In genomic region chr4:80098635-80099034, GRCh38 we compare ENCODE assay signal across 1 cellular context.
A peak's percentile ranks its signal among the peaks of the same experiment; 100 is the strongest.
TF ChIP-seq lines count a peak whose summit lies in the region.

No MANE protein-coding gene starts in this region.

TF ChIP-seq in K562, 482 proteins besides CTCF, POLR2A, EP300 and RAD21:
- no peak for TF ChIP-seq NFE2 (IDR thresholded peaks at IDR 0.05; ENCODE audit: low read depth)
- no peak for TF ChIP-seq XRCC4 (IDR thresholded peaks at IDR 0.05; ENCODE audit: extremely low read depth, insufficient read depth, insufficient read length)
- no peak for TF ChIP-seq NR2F6 (CRISPR knock-in tag; IDR thresholded peaks at IDR 0.05)
- no peak for TF ChIP-seq CREB3 (tag; conservative IDR thresholded peaks at IDR 0.05; ENCODE audit: low read depth)
- no peak for TF ChIP-seq ETS1 (conservative IDR thresholded peaks at IDR 0.05; ENCODE audit: control insufficient read depth, low read depth, low read length)
- TF ChIP-seq MYC (IDR thresholded peaks at IDR 0.05; ENCODE audit: low read depth, low read length) = no peak
- no peak for TF ChIP-seq MYC (CRISPR knock-in tag; IDR thresholded peaks at IDR 0.05; ENCODE audit: borderline replicate concordance, low read depth)
- TF ChIP-seq RAD51 (IDR thresholded peaks at IDR 0.05; ENCODE audit: borderline replicate concordance, low read depth) = peak; percentile 48; the same call in 1 of the 2 replicates
- 0 out of 2 replicates have a peak, but pooled peaks have one; percentile 2 for TF ChIP-seq NFIC (IDR thresholded peaks at IDR 0.05)
- TF ChIP-seq ZNF740 (CRISPR knock-in tag; IDR thresholded peaks at IDR 0.05) = no peak
- TF ChIP-seq ZNF740 (tag; IDR thresholded peaks at IDR 0.05) = no peak
- TF ChIP-seq MTA1 (IDR thresholded peaks at IDR 0.05; ENCODE audit: borderline replicate concordance) = peak; percentile 18; the same call in 1 of the 2 replicates
- TF ChIP-seq ZC3H11A (IDR thresholded peaks at IDR 0.05; ENCODE audit: low read depth, low read length) = no peak
- no peak for TF ChIP-seq BDP1 (IDR thresholded peaks at IDR 0.05; ENCODE audit: insufficient read depth, insufficient read length)
- TF ChIP-seq ZNF512 (tag; IDR thresholded peaks at IDR 0.05) = peak; percentile 49
- no peak for TF ChIP-seq ZBTB1 (CRISPR knock-in tag; IDR thresholded peaks at IDR 0.05; ENCODE audit: borderline replicate concordance, low read depth)
- 0 out of 2 replicates have a peak, but pooled peaks have one; percentile 17 for TF ChIP-seq CC2D1A (IDR thresholded peaks at IDR 0.05)
- no peak for TF ChIP-seq ZNF785 (CRISPR knock-in tag; IDR thresholded peaks at IDR 0.05)
- TF ChIP-seq ARID2 (IDR thresholded peaks at IDR 0.05) = no peak
- no peak for TF ChIP-seq POU5F1 (IDR thresholded peaks at IDR 0.05; ENCODE audit: borderline replicate concordance, low read depth, low read length, partially characterized antibody)
- TF ChIP-seq TFE3 (CRISPR knock-in tag; IDR thresholded peaks at IDR 0.05) = peak; percentile 78
- TF ChIP-seq TOE1 (IDR thresholded peaks at IDR 0.05; ENCODE audit: borderline replicate concordance) = peak; percentile 56; the same call in 1 of the 2 replicates
- TF ChIP-seq TOE1 (CRISPR knock-in tag; IDR thresholded peaks at IDR 0.05; ENCODE audit: borderline replicate concordance, low read depth) = no peak
- TF ChIP-seq ZFP30 (CRISPR knock-in tag; IDR thresholded peaks at IDR 0.05; ENCODE audit: borderline replicate concordance) = no peak
- TF ChIP-seq LEF1 (IDR thresholded peaks at IDR 0.05) = no peak
- TF ChIP-seq SLC30A9 (CRISPR knock-in tag; IDR thresholded peaks at IDR 0.05) = no peak
- no peak for TF ChIP-seq EP400 (IDR thresholded peaks at IDR 0.05)
- TF ChIP-seq DEAF1 (CRISPR knock-in tag; IDR thresholded peaks at IDR 0.05) = no peak
- no peak for TF ChIP-seq E2F3 (CRISPR knock-in tag; IDR thresholded peaks at IDR 0.05)
TF ChIP-seq in K562: peak in this region for 7.
